Comparison of ENCODE assay signal across 8 cellular contexts in the genomic region with DNA sequence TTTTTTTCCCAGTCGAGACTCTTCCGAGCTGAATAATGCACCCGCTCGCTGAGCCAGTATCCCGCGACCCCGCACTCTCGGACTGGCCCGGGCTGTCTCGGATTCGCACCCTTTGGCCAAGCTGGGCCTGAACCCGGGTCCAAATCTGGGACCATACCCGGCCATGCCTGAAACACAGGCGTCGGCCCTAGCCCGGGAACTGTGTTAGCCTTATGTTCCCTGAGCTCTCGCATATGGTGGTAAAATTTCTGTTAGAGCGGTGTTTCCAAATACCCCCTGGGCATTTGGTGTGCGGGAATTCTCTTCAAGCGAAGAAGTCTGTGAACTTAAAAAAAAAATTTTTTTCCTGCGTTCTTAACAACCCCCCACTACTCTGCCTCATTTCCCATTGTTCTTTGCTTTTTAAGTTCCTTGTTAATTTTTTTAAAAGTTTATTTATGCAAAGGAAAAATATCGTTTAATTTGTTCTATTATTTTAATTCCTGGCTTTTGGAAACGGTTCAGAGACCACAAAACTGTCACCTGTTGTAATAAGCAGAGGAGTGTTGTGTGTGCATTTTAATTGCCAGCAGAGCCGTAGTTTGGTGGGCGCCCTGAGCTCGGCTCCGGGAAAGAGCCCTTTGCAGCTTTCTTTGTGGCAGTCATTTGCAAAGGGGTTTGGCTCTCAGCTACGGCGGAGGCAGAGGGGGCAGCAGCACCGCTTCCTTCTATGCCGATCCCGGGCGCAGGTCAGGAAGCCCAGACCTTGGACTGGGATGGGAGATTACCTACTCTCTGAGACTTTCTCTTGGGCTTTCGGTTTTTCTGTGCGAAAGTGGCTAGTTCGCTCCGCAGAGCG. TPM values are rescaled to one million over a fixed set of nuclear protein-coding genes. Genes with fewer than 3 reads are reported as not detected.
A peak's percentile ranks its signal among the peaks of the same experiment; 100 is the strongest.
DNase-seq lines count a peak whose midpoint lies in the region; ATAC-seq and TF ChIP-seq lines count a peak whose summit lies in the region.

No MANE protein-coding gene starts in this region.

- no peaks in the 10 kb centered on the region for H3K9me3 Mint-ChIP-seq in stimulated activated naive CD8-positive, alpha-beta T cell treated with anti-CD3 and anti-CD28 coated beads, Interleukin-15, amount 100 ng/mL, for 72 hours

- no peak for ATAC-seq in stimulated activated naive CD8-positive, alpha-beta T cell treated with anti-CD3 and anti-CD28 coated beads, Interleukin-15, amount 100 ng/mL, for 72 hours

- no peaks in the 10 kb centered on the region for H3K79me2 ChIP-seq in osteoblast (ENCODE audit: insufficient read depth, low read length)

- no peak overlapping the region for H3K27ac Mint-ChIP-seq in stimulated activated naive CD8-positive, alpha-beta T cell treated with anti-CD3 and anti-CD28 coated beads, Interleukin-15, amount 100 ng/mL, for 72 hours

- peaks cover 6% of the 10 kb centered on the region for H3K4me1 ChIP-seq in osteoblast (ENCODE audit: insufficient read depth, low read length)

- DNase-seq in activated T-cell treated with anti-CD3 and anti-CD28 coated beads, Interleukin-2, amount 50 U/mL, for 1 hour = peak; percentile 36
- DNase-seq in activated T-cell treated with anti-CD3 and anti-CD28 coated beads for 4 hours (no peak), SK-N-DZ (ENCODE audit: low spot score) (no peak), NCI-H345 treated with DMSO at 0.1 percent for 48 hours (lab: John Stamatoyannopoulos, UW; ENCODE audit: unreplicated experiment) (no peak), osteoblast (ENCODE audit: insufficient read length, low spot score, missing footprints) (no peak)
- peak; percentile 63 for DNase-seq in activated CD8-positive, alpha-beta memory T cell treated with anti-CD3 and anti-CD28 coated beads, Interleukin-2, amount 50 U/mL, for 48 hours
- DNase-seq in stimulated activated naive CD8-positive, alpha-beta T cell treated with anti-CD3 and anti-CD28 coated beads, Interleukin-15, amount 100 ng/mL, for 72 hours = peak; percentile 16 to 22

- no peaks in the 10 kb centered on the region for H3K36me3 ChIP-seq in osteoblast (ENCODE audit: insufficient read depth, low read length)

- H2AFZ ChIP-seq in osteoblast (ENCODE audit: low read length) = no peak overlapping the region

- peaks cover 27% of the 10 kb centered on the region for H3K4me1 Mint-ChIP-seq in stimulated activated naive CD8-positive, alpha-beta T cell treated with anti-CD3 and anti-CD28 coated beads, Interleukin-15, amount 100 ng/mL, for 72 hours

- no peak for TF ChIP-seq CTCF in osteoblast (IDR thresholded peaks at IDR 0.05; ENCODE audit: extremely low read depth, low read depth, low read length)

- no peak overlapping the region for H3K4me2 ChIP-seq in osteoblast (ENCODE audit: insufficient read depth, low read length)

- H4K20me1 ChIP-seq in osteoblast (ENCODE audit: insufficient read depth, low read length) = no peaks in the 10 kb centered on the region

- no peak overlapping the region for H3K27ac ChIP-seq in osteoblast (ENCODE audit: low read depth, low read length)

- no peaks in the 10 kb centered on the region for H3K9me3 ChIP-seq in iPS-18c (ENCODE audit: control insufficient read depth, insufficient read depth, low read length)
- H3K9me3 ChIP-seq in osteoblast (ENCODE audit: low read depth, low read length) = no peaks in the 10 kb centered on the region

- peak overlapping the region; percentile 69 to 75 for H3K4me3 Mint-ChIP-seq in stimulated activated naive CD8-positive, alpha-beta T cell treated with anti-CD3 and anti-CD28 coated beads, Interleukin-15, amount 100 ng/mL, for 72 hours

- peaks cover 2% of the 10 kb centered on the region for H3K27me3 Mint-ChIP-seq in stimulated activated naive CD8-positive, alpha-beta T cell treated with anti-CD3 and anti-CD28 coated beads, Interleukin-15, amount 100 ng/mL, for 72 hours

- peaks cover 97% of the 10 kb centered on the region for H3K27me3 ChIP-seq in osteoblast (ENCODE audit: insufficient read depth, low read length)

- H3K4me3 ChIP-seq in iPS-18c (ENCODE audit: insufficient read depth, low read depth, low read length) (peak overlapping the region; percentile 73; the same call in 1 of the 2 replicates), osteoblast (ENCODE audit: insufficient read depth, low read length) (no peak overlapping the region)

RNA-seq across cellular contexts. Expression of gene RNF220, which starts 3.3 kb away (rescaled TPM):
- 152 and 156 TPM in 2 replicates for polyA plus RNA-seq in SK-N-DZ (2014; cell fraction: cytosol; rRNA removed)
- polyA plus RNA-seq in SK-N-DZ (2014; cell fraction: nucleus; rRNA removed) = 135 and 152 TPM in 2 replicates
- 53.2 and 58.3 TPM in 2 replicates for total RNA-seq in osteoblast

RNA-seq across cellular contexts. Expression of gene ERI3, which starts 53.3 kb away (rescaled TPM):
- polyA plus RNA-seq in SK-N-DZ (2014; cell fraction: cytosol; rRNA removed) = 82.3 and 83.8 TPM in 2 replicates
- polyA plus RNA-seq in SK-N-DZ (2014; cell fraction: nucleus; rRNA removed) = 48.0 and 48.5 TPM in 2 replicates
- total RNA-seq in osteoblast = 52.8 and 58.3 TPM in 2 replicates

Comparison
In these comparisons a context has a peak if more than half of its experiments do, and no peak if none do; other contexts are left out.
1. DNase-seq: peak in activated T-cell treated with anti-CD3 and anti-CD28 coated beads, Interleukin-2, amount 50 U/mL, for 1 hour (single experiment), activated CD8-positive, alpha-beta memory T cell treated with anti-CD3 and anti-CD28 coated beads, Interleukin-2, amount 50 U/mL, for 48 hours (single experiment) and stimulated activated naive CD8-positive, alpha-beta T cell treated with anti-CD3 and anti-CD28 coated beads, Interleukin-15, amount 100 ng/mL, for 72 hours (2 of 2); none in activated T-cell treated with anti-CD3 and anti-CD28 coated beads for 4 hours (single experiment), SK-N-DZ (single experiment), NCI-H345 treated with DMSO at 0.1 percent for 48 hours (single experiment) and osteoblast (single experiment).